ENCODE assay signal across 8 cellular contexts in the genomic region with DNA sequence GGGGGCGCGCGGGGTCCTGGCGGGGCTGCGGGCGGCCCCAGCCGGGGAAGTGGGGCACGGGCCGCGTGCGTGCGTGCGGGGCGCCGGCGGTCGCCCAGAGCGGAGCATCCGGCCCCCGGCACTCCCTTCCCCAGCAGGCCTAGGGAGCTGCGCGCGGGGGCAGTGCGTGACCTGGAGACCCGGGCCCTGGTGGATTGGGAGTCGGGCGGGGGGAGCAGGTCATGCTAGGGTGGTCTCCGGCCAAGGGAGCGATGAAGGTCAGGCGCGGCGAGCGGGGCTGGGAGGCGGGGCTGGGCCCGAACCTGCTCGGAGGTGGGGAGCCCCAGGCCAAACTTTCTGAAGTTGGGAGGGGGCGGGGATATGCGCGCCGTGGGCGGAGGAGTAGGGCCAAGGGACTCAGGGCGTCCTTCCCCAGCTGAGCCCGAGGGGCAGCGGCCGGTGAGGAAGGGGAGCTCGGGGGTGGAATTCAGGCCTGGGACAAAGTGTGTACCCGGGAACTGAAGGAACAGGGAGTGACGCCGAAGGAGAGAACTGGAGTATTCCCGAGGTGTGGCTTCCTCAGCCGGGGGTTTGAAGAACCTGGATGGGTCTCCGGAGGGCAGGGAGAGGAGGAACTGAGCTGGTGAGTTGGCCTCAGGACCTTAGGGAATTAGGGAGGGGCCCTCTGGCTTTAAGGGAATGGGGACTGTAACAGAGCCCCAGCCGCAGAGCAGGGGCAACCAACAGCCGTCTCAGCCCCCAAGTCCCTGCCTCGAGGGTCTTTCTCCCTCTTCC. TPM values are rescaled to one million over a fixed set of nuclear protein-coding genes. Genes with fewer than 3 reads are reported as not detected.
DNase-seq lines count a peak whose midpoint lies in the region; ATAC-seq and TF ChIP-seq lines count a peak whose summit lies in the region.

No MANE protein-coding gene starts in this region.

- DNase-seq in SIG-M5 treated with dmso at 0.1 percent for 504 hours (lab: John Stamatoyannopoulos, UW; ENCODE audit: unreplicated experiment) (peak; percentile 22), SIG-M5 (lab: John Stamatoyannopoulos, UW) (no peak), ascending aorta (ENCODE audit: low spot score in 2 of 2) (peak in 1 of 2 donors; percentile 71), iPS-NIHi11 (ENCODE audit: low spot score) (peak; percentile 74), kidney glomerular epithelial cell (lab: John Stamatoyannopoulos, UW) (no peak)
- DNase-seq in stimulated activated CD4-positive, alpha-beta T cell treated with anti-CD3 and anti-CD28 coated beads, Interleukin-12 subunit alpha, Interleukin-12 subunit beta, amount 100 ng/mL, for 4 hours, result peak; percentile 54

- H3K27ac ChIP-seq in ascending aorta, result peak overlapping the region in 1 of 2 donors; percentile 11

- no peaks in the 10 kb centered on the region for H3K36me3 ChIP-seq in ascending aorta

- ATAC-seq in HG02798 (IDR thresholded peaks at IDR 0.05; ENCODE audit: poor library complexity, unreplicated experiment), result peak; percentile 59

- peak overlapping the region; percentile 83 to 98 for H3K4me3 ChIP-seq in ascending aorta

- intact Hi-C loops in ascending aorta (cut with DNase I), result loop anchor here (2.0 kb wide), 1 partner anchor 26 kb away; a partner anchor contains a TSS

- H3K4me1 ChIP-seq in ascending aorta, result peaks cover 7 to 15% of the 10 kb centered on the region in 2 donors

- H3K9me3 ChIP-seq in ascending aorta, result no peaks in the 10 kb centered on the region

- H3K27me3 ChIP-seq in ascending aorta, result no peaks in the 10 kb centered on the region

- no peak for TF ChIP-seq CTCF in ascending aorta (IDR thresholded peaks at IDR 0.05)

TF ChIP-seq in PFSK-1, 5 proteins besides CTCF, POLR2A, EP300 and RAD21:
- TF ChIP-seq POLR2AphosphoS5 (IDR thresholded peaks at IDR 0.05; ENCODE audit: low read depth, low read length), result no peak
- 0 out of 2 replicates have a peak, but pooled peaks have one; percentile 42 for TF ChIP-seq TAF1 (IDR thresholded peaks at IDR 0.05; ENCODE audit: borderline replicate concordance, insufficient read depth, low read length)
TF ChIP-seq in PFSK-1: peak in this region for 1.

RNA-seq across cellular contexts. Expression of a gene that starts 0.6 kb away (rescaled TPM):
- polyA plus RNA-seq in PFSK-1 (2012; ENCODE audit: insufficient read length, low read depth), result 78.5 TPM
- total RNA-seq in ascending aorta, result 51.3 TPM

RNA-seq across cellular contexts. Expression of a gene that starts 26.5 kb away (rescaled TPM):
- polyA plus RNA-seq in PFSK-1 (2012; ENCODE audit: insufficient read length, low read depth), result 122 TPM
- 28.9 TPM for total RNA-seq in ascending aorta

RNA-seq across cellular contexts. Expression of a gene that starts 26.5 kb away (rescaled TPM):
- 19.1 TPM for polyA plus RNA-seq in PFSK-1 (2012; ENCODE audit: insufficient read length, low read depth)
- not detected for total RNA-seq in ascending aorta

RNA-seq across cellular contexts. Expression of a gene that starts 50.8 kb away (rescaled TPM):
- polyA plus RNA-seq in PFSK-1 (2012; ENCODE audit: insufficient read length, low read depth), result 332 TPM
- 91.9 TPM for total RNA-seq in ascending aorta

Comparison
In these comparisons a context has a peak if more than half of its experiments do, and no peak if none do; other contexts are left out.
1. DNase-seq: peak in SIG-M5 treated with dmso at 0.1 percent for 504 hours (single experiment), iPS-NIHi11 (single experiment) and stimulated activated CD4-positive, alpha-beta T cell treated with anti-CD3 and anti-CD28 coated beads, Interleukin-12 subunit alpha, Interleukin-12 subunit beta, amount 100 ng/mL, for 4 hours (single experiment); none in SIG-M5 (single experiment) and kidney glomerular epithelial cell (single experiment).